ENCODE assay signal across 8 cellular contexts in the genomic region with DNA sequence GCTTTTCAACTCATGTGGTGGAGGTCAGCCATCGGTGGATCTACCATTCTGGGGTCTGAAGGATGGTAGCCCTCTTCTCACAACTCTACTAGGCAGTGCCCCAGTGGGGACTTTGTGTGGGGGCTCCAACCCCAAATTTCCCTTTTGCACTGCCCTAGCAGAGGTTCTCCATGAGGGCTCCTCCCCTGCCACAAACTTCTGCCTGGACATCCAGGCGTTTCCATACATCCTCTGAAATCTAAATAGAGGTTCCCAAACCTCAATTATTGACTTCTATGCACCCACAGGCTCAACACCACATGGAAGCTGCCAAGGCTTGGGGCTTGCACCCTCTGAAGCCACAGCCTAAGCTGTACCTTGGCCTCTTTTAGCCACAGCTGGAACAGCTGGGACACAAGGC. TPM values are rescaled to one million over a fixed set of nuclear protein-coding genes. Genes with fewer than 3 reads are reported as not detected.
A peak's percentile ranks its signal among the peaks of the same experiment; 100 is the strongest.
DNase-seq lines count a peak whose midpoint lies in the region; ATAC-seq and TF ChIP-seq lines count a peak whose summit lies in the region.
"Not testable (repeated sequence)": the region's sequence is repeated elsewhere in the genome, so short reads cannot be mapped to it uniquely, and the experiment has no call there.
"Had no signal": no experiment of that assay in that cellular context is flagged by ENCODE, and none has a peak within 500 bp of the region (broad histone marks: within the 10 kb centered on the region; RNA-seq: fewer than 3 reads in every experiment).

No MANE protein-coding gene starts in this region.

- 90 to 100% methylated on average over 1 to 2 of the region's 2 CpGs for WGBS in endodermal cell (ENCODE audit: insufficient coverage in 1 of 2, insufficient read length in 1 of 2), 2 experiments

- intact Hi-C loops in activated CD4-positive, alpha-beta T cell treated with anti-CD3 and anti-CD28 coated beads for 36 hours (cut with DNase I, micrococcal nuclease); activated CD8-positive, alpha-beta T cell treated with anti-CD3 and anti-CD28 coated beads for 36 hours (cut with micrococcal nuclease); activated naive CD4-positive, alpha-beta T cell treated with anti-CD3 and anti-CD28 coated beads for 36 hours (cut with micrococcal nuclease): not testable (repeated sequence)

- peaks cover 35% of the 10 kb centered on the region for H3K4me1 Mint-ChIP-seq in activated CD4-positive, alpha-beta T cell treated with anti-CD3 and anti-CD28 coated beads for 36 hours
- H3K4me1 Mint-ChIP-seq in activated CD8-positive, alpha-beta T cell treated with anti-CD3 and anti-CD28 coated beads for 36 hours (ENCODE audit: low read depth), result peaks cover 42% of the 10 kb centered on the region
- peaks cover 30% of the 10 kb centered on the region for H3K4me1 Mint-ChIP-seq in activated naive CD4-positive, alpha-beta T cell treated with anti-CD3 and anti-CD28 coated beads for 36 hours (ENCODE audit: low read depth)
- not testable (repeated sequence) for H3K4me1 Mint-ChIP-seq in endodermal cell

- not testable (repeated sequence) for H3K4me3 ChIP-seq in HEK293 (ENCODE audit: low read depth, low read length)
- peak overlapping the region; percentile 38 for H3K4me3 ChIP-seq in endodermal cell (ENCODE audit: low read length)

- not testable (repeated sequence) for H3K27ac Mint-ChIP-seq in activated CD4-positive, alpha-beta T cell treated with anti-CD3 and anti-CD28 coated beads for 36 hours; activated CD8-positive, alpha-beta T cell treated with anti-CD3 and anti-CD28 coated beads for 36 hours; activated naive CD4-positive, alpha-beta T cell treated with anti-CD3 and anti-CD28 coated beads for 36 hours; endodermal cell

- not testable (repeated sequence) for TF ChIP-seq CTCF in HEK293 (tag by site-specific recombination; IDR thresholded peaks at IDR 0.05); activated CD8-positive, alpha-beta T cell treated with anti-CD3 and anti-CD28 coated beads for 36 hours (IDR thresholded peaks at IDR 0.05); endodermal cell (conservative IDR thresholded peaks at IDR 0.05)

- H3K27me3 Mint-ChIP-seq in activated CD4-positive, alpha-beta T cell treated with anti-CD3 and anti-CD28 coated beads for 36 hours; activated CD8-positive, alpha-beta T cell treated with anti-CD3 and anti-CD28 coated beads for 36 hours; activated naive CD4-positive, alpha-beta T cell treated with anti-CD3 and anti-CD28 coated beads for 36 hours (ENCODE audit: low read depth); endodermal cell (ENCODE audit: insufficient read depth): not testable (repeated sequence)

- H3K9me3 ChIP-seq in HEK293 (ENCODE audit: control insufficient read depth, insufficient read depth, low read depth, low read length), result not testable (repeated sequence)
- H3K9me3 ChIP-seq in endodermal cell (ENCODE audit: control insufficient read depth, low read length), result peaks cover 72% of the 10 kb centered on the region

- POLR2A ChIA-PET in HEK293 (lab: Yijun Ruan, JAX); activated CD4-positive, alpha-beta T cell treated with anti-CD3 and anti-CD28 coated beads for 36 hours (lab: Charles Lee): not testable (repeated sequence)
- POLR2A ChIA-PET in activated CD8-positive, alpha-beta T cell treated with anti-CD3 and anti-CD28 coated beads for 36 hours (lab: Charles Lee), result interaction anchor here (0.9 kb wide), 2 partner anchors 9 to 218 kb away, joined by 3 to 4 read pairs; no protein-coding TSS in a partner anchor

- ATAC-seq in activated CD4-positive, alpha-beta T cell treated with anti-CD3 and anti-CD28 coated beads for 36 hours; activated CD8-positive, alpha-beta T cell treated with anti-CD3 and anti-CD28 coated beads for 36 hours: not testable (repeated sequence)

- H3K9ac ChIP-seq in endodermal cell (ENCODE audit: extremely low read depth, low read length, poor library complexity, severe bottlenecking), result not testable (repeated sequence)

- H3K36me3 ChIP-seq in HEK293 (ENCODE audit: control insufficient read depth in 2 of 2, insufficient read depth in 1 of 2, low read length in 2 of 2); endodermal cell (ENCODE audit: control insufficient read depth, insufficient read depth, low read length): not testable (repeated sequence)

- DNase-seq in DMS 273 (lab: John Stamatoyannopoulos, UW; ENCODE audit: unreplicated experiment), result peak; percentile 14
- peak; percentile 1 for DNase-seq in OCI-M1 (lab: John Stamatoyannopoulos, UW)
- peak; percentile 57 for DNase-seq in activated CD4-positive, alpha-beta T cell treated with anti-CD3 and anti-CD28 coated beads for 36 hours
- DNase-seq in activated CD8-positive, alpha-beta T cell treated with anti-CD3 and anti-CD28 coated beads for 36 hours, result peak; percentile 48
- peak; percentile 56 for DNase-seq in activated naive CD4-positive, alpha-beta T cell treated with anti-CD3 and anti-CD28 coated beads for 36 hours
- DNase-seq in endodermal cell, result not testable (repeated sequence)

- H3K4me3 Mint-ChIP-seq in activated CD4-positive, alpha-beta T cell treated with anti-CD3 and anti-CD28 coated beads for 36 hours; activated CD8-positive, alpha-beta T cell treated with anti-CD3 and anti-CD28 coated beads for 36 hours; activated naive CD4-positive, alpha-beta T cell treated with anti-CD3 and anti-CD28 coated beads for 36 hours; endodermal cell: not testable (repeated sequence)

- H3K27ac ChIP-seq in HEK293 (ENCODE audit: extremely low read depth, low read depth, low read length); endodermal cell (ENCODE audit: low read depth, low read length): not testable (repeated sequence)

- H3K27me3 ChIP-seq in endodermal cell (ENCODE audit: control insufficient read depth, insufficient read depth, low read length, poor library complexity, severe bottlenecking), result not testable (repeated sequence)

- H3K36me3 Mint-ChIP-seq in activated CD4-positive, alpha-beta T cell treated with anti-CD3 and anti-CD28 coated beads for 36 hours (ENCODE audit: low read depth), result peaks cover 61% of the 10 kb centered on the region
- peaks cover 62% of the 10 kb centered on the region for H3K36me3 Mint-ChIP-seq in activated CD8-positive, alpha-beta T cell treated with anti-CD3 and anti-CD28 coated beads for 36 hours (ENCODE audit: low read depth)
- H3K36me3 Mint-ChIP-seq in activated naive CD4-positive, alpha-beta T cell treated with anti-CD3 and anti-CD28 coated beads for 36 hours (ENCODE audit: low read depth), result peaks cover 52% of the 10 kb centered on the region
- H3K36me3 Mint-ChIP-seq in endodermal cell (ENCODE audit: low read depth), result not testable (repeated sequence)

- CTCF ChIA-PET in HEK293 (lab: Yijun Ruan, JAX); activated CD4-positive, alpha-beta T cell treated with anti-CD3 and anti-CD28 coated beads for 36 hours (lab: Charles Lee); activated CD8-positive, alpha-beta T cell treated with anti-CD3 and anti-CD28 coated beads for 36 hours (lab: Charles Lee): not testable (repeated sequence)
- CTCF ChIA-PET in activated naive CD4-positive, alpha-beta T cell treated with anti-CD3 and anti-CD28 coated beads for 36 hours (lab: Charles Lee), result interaction anchor here (1.0 kb wide), 1 partner anchor 18 kb away, joined by 3 read pairs; no protein-coding TSS in a partner anchor

- not testable (repeated sequence) for H3K4me1 ChIP-seq in HEK293 (ENCODE audit: control insufficient read depth, insufficient read depth, low read length); endodermal cell (ENCODE audit: control insufficient read depth, insufficient read depth, low read length)

- peaks cover 36% of the 10 kb centered on the region for H3K9me3 Mint-ChIP-seq in activated CD4-positive, alpha-beta T cell treated with anti-CD3 and anti-CD28 coated beads for 36 hours (ENCODE audit: low read depth)
- H3K9me3 Mint-ChIP-seq in activated CD8-positive, alpha-beta T cell treated with anti-CD3 and anti-CD28 coated beads for 36 hours, result peaks cover 44% of the 10 kb centered on the region
- peaks cover 53% of the 10 kb centered on the region for H3K9me3 Mint-ChIP-seq in activated naive CD4-positive, alpha-beta T cell treated with anti-CD3 and anti-CD28 coated beads for 36 hours
- H3K9me3 Mint-ChIP-seq in endodermal cell, result peaks cover 64% of the 10 kb centered on the region

TF ChIP-seq in HEK293, 187 proteins besides CTCF, POLR2A, EP300 and RAD21:
- peak; percentile 51 for TF ChIP-seq SETDB1 (IDR thresholded peaks at IDR 0.05; ENCODE audit: insufficient read length, low read length)

RNA-seq across cellular contexts. Expression of gene IL7R, which starts 11.2 kb away (rescaled TPM):
- 100 to 1,000 TPM; 236 to 246 TPM for total RNA-seq in activated CD4-positive, alpha-beta T cell treated with anti-CD3 and anti-CD28 coated beads for 36 hours
- 100 to 1,000 TPM; 136 to 142 TPM for total RNA-seq in activated CD8-positive, alpha-beta T cell treated with anti-CD3 and anti-CD28 coated beads for 36 hours
- 100 to 1,000 TPM; 144 to 147 TPM for total RNA-seq in activated naive CD4-positive, alpha-beta T cell treated with anti-CD3 and anti-CD28 coated beads for 36 hours
- total RNA-seq in endodermal cell, result under 1 TPM; 0.69 to 0.79 TPM
- 0.18 TPM for polyA plus RNA-seq in endodermal cell (2013, experiment 1 of 2)
- polyA plus RNA-seq in endodermal cell (2013, experiment 2 of 2), result 0.79 TPM
- total RNA-seq: Caco-2 had no signal

Comparison
In these comparisons a context has a peak if more than half of its experiments do, and no peak if none do; other contexts are left out.
1. RNA of gene IL7R, which starts 11.2 kb away (total RNA-seq): 236 to 246 TPM in activated CD4-positive, alpha-beta T cell treated with anti-CD3 and anti-CD28 coated beads for 36 hours, 144 to 147 TPM in activated naive CD4-positive, alpha-beta T cell treated with anti-CD3 and anti-CD28 coated beads for 36 hours and 136 to 142 TPM in activated CD8-positive, alpha-beta T cell treated with anti-CD3 and anti-CD28 coated beads for 36 hours; 0.69 to 0.79 TPM in endodermal cell; every median in the first group is over 10 times any median in the second.